In the genomic region with DNA sequence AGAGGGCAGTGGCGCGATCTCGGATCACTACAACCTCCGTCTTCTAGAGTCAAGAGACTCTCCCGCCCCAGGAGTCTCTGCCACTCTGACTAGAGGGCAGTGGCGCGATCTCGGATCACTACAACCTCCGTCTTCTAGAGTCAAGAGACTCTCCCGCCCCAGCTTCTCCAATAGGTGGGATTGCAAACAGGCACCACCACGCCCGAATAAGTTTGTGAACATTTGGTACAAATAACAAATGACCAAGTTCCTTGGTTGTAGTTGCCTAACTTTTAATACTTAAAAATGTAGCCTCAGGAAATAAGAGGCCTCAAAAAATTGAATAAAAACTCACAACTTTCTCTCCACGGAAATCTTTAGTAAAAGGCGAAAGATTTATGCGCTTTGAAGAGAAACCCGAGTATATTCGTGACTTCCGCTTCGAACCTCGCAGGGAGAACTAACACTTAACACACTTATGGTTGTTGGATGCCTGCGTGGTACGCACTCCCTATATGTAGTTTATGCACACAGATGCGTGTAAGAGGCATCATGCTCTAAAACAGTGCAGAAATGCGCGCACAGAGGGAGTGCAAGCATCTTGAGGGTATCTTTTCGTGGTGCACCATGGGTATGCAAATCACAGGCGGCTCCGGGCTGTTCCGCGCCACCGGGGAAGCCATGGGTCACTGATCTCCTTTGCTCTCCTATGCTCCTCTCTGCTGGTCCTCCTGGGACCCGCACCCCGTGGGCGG, we compare ENCODE assay signal across 7 cellular contexts. TPM values are rescaled to one million over a fixed set of nuclear protein-coding genes. Genes with fewer than 3 reads are reported as not detected.
DNase-seq lines count a peak whose midpoint lies in the region; ATAC-seq and TF ChIP-seq lines count a peak whose summit lies in the region.

No MANE protein-coding gene starts in this region.

- DNase-seq in NCI-H748 (lab: John Stamatoyannopoulos, UW; ENCODE audit: unreplicated experiment) (peak; percentile 92), lung microvascular endothelial cell (ENCODE audit: low read depth in 2 of 2) (peak; percentile 76 to 80)
- peak; percentile 92 for DNase-seq in activated CD8-positive, alpha-beta T cell treated with anti-CD3 and anti-CD28 coated beads, Interleukin-2, amount 10 ng/mL, durations not matched to agents 7 days and 5 days
- DNase-seq in effector memory CD4-positive, alpha-beta T cell: peak; percentile 63 to 70 (median 67)
- DNase-seq in stimulated activated CD8-positive, alpha-beta memory T cell treated with anti-CD3 and anti-CD28 coated beads, Interleukin-12 subunit alpha, Interleukin-12 subunit beta, amount 100 ng/mL, for 4 hours (ENCODE audit: low read depth): peak; percentile 63

- no peaks in the 10 kb centered on the region for H3K27me3 Mint-ChIP-seq in activated CD8-positive, alpha-beta T cell treated with anti-CD3 and anti-CD28 coated beads, Interleukin-2, amount 10 ng/mL, durations not matched to agents 7 days and 5 days (ENCODE audit: low read depth)

- peaks cover 51% of the 10 kb centered on the region for H3K4me1 Mint-ChIP-seq in activated CD8-positive, alpha-beta T cell treated with anti-CD3 and anti-CD28 coated beads, Interleukin-2, amount 10 ng/mL, durations not matched to agents 7 days and 5 days (ENCODE audit: low read depth)

- POLR2A ChIA-PET in activated CD8-positive, alpha-beta T cell treated with anti-CD3 and anti-CD28 coated beads, Interleukin-2, amount 10 ng/mL, durations not matched to agents 7 days and 5 days (lab: Charles Lee): interaction anchor here (0.6 to 16.3 kb wide), 43 partner anchors 8 to 765 kb away, joined by 3 to 713 read pairs (median 5); a partner anchor contains a TSS

- peak overlapping the region; percentile 92 for H3K4me3 Mint-ChIP-seq in activated CD8-positive, alpha-beta T cell treated with anti-CD3 and anti-CD28 coated beads, Interleukin-2, amount 10 ng/mL, durations not matched to agents 7 days and 5 days

- no peaks in the 10 kb centered on the region for H3K9me3 Mint-ChIP-seq in activated CD8-positive, alpha-beta T cell treated with anti-CD3 and anti-CD28 coated beads, Interleukin-2, amount 10 ng/mL, durations not matched to agents 7 days and 5 days (ENCODE audit: insufficient read depth)

- no peaks in the 10 kb centered on the region for H3K36me3 ChIP-seq in effector memory CD4-positive, alpha-beta T cell (ENCODE audit: control insufficient read depth, insufficient read depth, low read length)

- no peaks in the 10 kb centered on the region for H3K27me3 ChIP-seq in effector memory CD4-positive, alpha-beta T cell (replicated peaks; ENCODE audit: control insufficient read depth, insufficient read depth, low read length, poor library complexity, severe bottlenecking)

- H3K4me3 ChIP-seq in effector memory CD4-positive, alpha-beta T cell (ENCODE audit: insufficient read depth, low read depth, low read length, poor library complexity, severe bottlenecking): peak overlapping the region; percentile 62

- peak overlapping the region; percentile 97 for H3K27ac ChIP-seq in effector memory CD4-positive, alpha-beta T cell (ENCODE audit: insufficient read depth, low read length, poor library complexity, severe bottlenecking)

- H3K36me3 Mint-ChIP-seq in activated CD8-positive, alpha-beta T cell treated with anti-CD3 and anti-CD28 coated beads, Interleukin-2, amount 10 ng/mL, durations not matched to agents 7 days and 5 days (ENCODE audit: low read depth): peaks cover 10% of the 10 kb centered on the region

- H3K4me1 ChIP-seq in effector memory CD4-positive, alpha-beta T cell (ENCODE audit: control insufficient read depth, insufficient read depth, low read length, poor library complexity, severe bottlenecking): peaks cover 6% of the 10 kb centered on the region

- ATAC-seq in GM18505 (IDR thresholded peaks at IDR 0.05; ENCODE audit: unreplicated experiment) (peak; percentile 78), HG02885 (IDR thresholded peaks at IDR 0.05; ENCODE audit: poor library complexity, unreplicated experiment) (peak; percentile 81)
- peak; percentile 92 for ATAC-seq in activated CD8-positive, alpha-beta T cell treated with anti-CD3 and anti-CD28 coated beads, Interleukin-2, amount 10 ng/mL, durations not matched to agents 7 days and 5 days

- TF ChIP-seq POLR2A in GM18505 (IDR thresholded peaks at IDR 0.05; ENCODE audit: borderline replicate concordance, extremely low read depth, insufficient read depth, insufficient read length): peak; percentile 99

- no peaks in the 10 kb centered on the region for H3K9me3 ChIP-seq in effector memory CD4-positive, alpha-beta T cell (ENCODE audit: control insufficient read depth, low read length)

- CTCF ChIA-PET in activated CD8-positive, alpha-beta T cell treated with anti-CD3 and anti-CD28 coated beads, Interleukin-2, amount 10 ng/mL, durations not matched to agents 7 days and 5 days (lab: Charles Lee): interaction anchor here (0.7 to 4.8 kb wide), 17 partner anchors 10 to 192 kb away, joined by 3 to 46 read pairs (median 4); a partner anchor contains a TSS

- peak overlapping the region; percentile 100 for H3K27ac Mint-ChIP-seq in activated CD8-positive, alpha-beta T cell treated with anti-CD3 and anti-CD28 coated beads, Interleukin-2, amount 10 ng/mL, durations not matched to agents 7 days and 5 days

RNA-seq across cellular contexts. Expression of a gene that starts 11.4 kb away (rescaled TPM):
- total RNA-seq in activated CD8-positive, alpha-beta T cell treated with anti-CD3 and anti-CD28 coated beads, Interleukin-2, amount 10 ng/mL, durations not matched to agents 7 days and 5 days: 1 to 10 TPM; 4.5 to 8.8 TPM
- total RNA-seq in lung microvascular endothelial cell: 4.4 and 6.0 TPM in 2 replicates

RNA-seq across cellular contexts. Expression of a gene that starts 12.6 kb away (rescaled TPM):
- 1 to 10 TPM; 1.8 to 2.3 TPM for total RNA-seq in activated CD8-positive, alpha-beta T cell treated with anti-CD3 and anti-CD28 coated beads, Interleukin-2, amount 10 ng/mL, durations not matched to agents 7 days and 5 days
- total RNA-seq in lung microvascular endothelial cell: under 0.01 and 0.40 TPM in 2 replicates

RNA-seq across cellular contexts. Expression of a gene that starts 19.6 kb away (rescaled TPM):
- total RNA-seq in activated CD8-positive, alpha-beta T cell treated with anti-CD3 and anti-CD28 coated beads, Interleukin-2, amount 10 ng/mL, durations not matched to agents 7 days and 5 days: 10 to 100 TPM; 64.8 to 68.0 TPM
- 10.0 and 22.4 TPM in 2 replicates for total RNA-seq in lung microvascular endothelial cell

RNA-seq across cellular contexts. Expression of a gene that starts 23.3 kb away (rescaled TPM):
- 1 to 10 TPM; 1.3 to 1.4 TPM for total RNA-seq in activated CD8-positive, alpha-beta T cell treated with anti-CD3 and anti-CD28 coated beads, Interleukin-2, amount 10 ng/mL, durations not matched to agents 7 days and 5 days
- under 0.01 TPM in 2 replicates for total RNA-seq in lung microvascular endothelial cell

RNA-seq across cellular contexts. Expression of a gene that starts 31.8 kb away (rescaled TPM):
- under 1 TPM; 0.26 to 0.42 TPM for total RNA-seq in activated CD8-positive, alpha-beta T cell treated with anti-CD3 and anti-CD28 coated beads, Interleukin-2, amount 10 ng/mL, durations not matched to agents 7 days and 5 days
- under 0.01 TPM in 1 of 2 replicates, not detected in the other for total RNA-seq in lung microvascular endothelial cell

Comparison
In these comparisons a context has a peak if more than half of its experiments do, and no peak if none do; other contexts are left out.
1. Peak in every context shown above with its lines: DNase-seq, ATAC-seq, H3K4me3 ChIP-seq and H3K27ac ChIP-seq.